ENCODE assay signal across 8 cellular contexts in the genomic region with DNA sequence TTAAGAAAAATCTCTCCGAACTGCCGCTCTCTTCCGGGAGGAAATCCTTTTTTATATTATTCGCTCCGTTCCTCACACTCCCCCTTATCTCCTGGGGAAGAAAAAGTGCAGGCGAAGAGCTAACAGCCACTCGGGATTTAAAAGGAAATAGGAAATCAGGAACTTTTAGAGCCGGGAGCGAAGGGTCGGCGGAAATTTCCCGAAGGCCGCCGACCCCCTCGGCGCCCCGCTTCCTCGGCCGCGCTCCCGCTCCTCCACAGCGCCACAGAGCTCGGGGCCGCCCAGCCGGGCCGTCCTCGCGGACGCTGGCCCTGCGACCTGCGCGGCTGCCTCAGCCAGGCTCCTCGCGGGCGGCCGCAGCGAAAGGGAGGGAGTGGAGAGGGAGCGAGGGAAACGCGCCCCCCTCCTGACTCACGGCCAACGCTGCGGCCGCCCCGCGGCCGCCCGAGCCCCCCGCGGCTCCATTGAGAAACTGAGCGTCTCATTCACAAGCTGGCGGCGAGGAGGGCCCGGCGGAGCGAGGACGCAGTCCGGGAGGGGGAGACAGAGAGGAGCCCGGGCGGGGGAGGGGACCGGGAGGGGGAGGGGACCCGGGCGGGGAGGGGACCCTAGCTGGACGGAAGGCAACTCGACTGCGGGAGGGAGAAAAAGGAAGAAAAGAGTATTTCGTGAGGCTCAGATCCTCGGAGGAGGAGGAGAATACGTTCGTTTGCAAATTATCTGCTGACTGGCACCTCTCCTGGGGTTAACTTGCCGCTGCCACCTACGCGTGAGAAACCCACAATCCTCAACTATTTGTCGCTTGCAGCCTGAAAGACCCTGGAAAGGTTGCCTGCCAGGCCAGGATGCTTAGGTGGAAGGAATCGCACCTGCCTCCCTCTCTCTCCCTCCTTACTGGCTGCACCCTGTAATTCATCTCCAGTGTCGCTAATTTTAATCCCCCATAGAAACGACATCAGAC. TPM values are rescaled to one million over a fixed set of nuclear protein-coding genes. Genes with fewer than 3 reads are reported as not detected.
DNase-seq lines count a peak whose midpoint lies in the region; ATAC-seq and TF ChIP-seq lines count a peak whose summit lies in the region.

A gene (minus strand): TSS at position 368 of the 961 bp plus-strand sequence. CDS start 539 bp downstream, outside the sequence.

- no peak for TF ChIP-seq CTCF in activated B cell treated with CpG ODN at 0.5 μM for 24 hours (IDR thresholded peaks at IDR 0.05)
- TF ChIP-seq CTCF in cardiac fibroblast (IDR thresholded peaks at IDR 0.05; ENCODE audit: low read depth, low read length), result peak; percentile 33
- peak; percentile 53 for TF ChIP-seq CTCF in smooth muscle cell (IDR thresholded peaks at IDR 0.05; ENCODE audit: borderline replicate concordance, insufficient read depth, poor library complexity, severe bottlenecking)

- H3K4me1 ChIP-seq in smooth muscle cell (ENCODE audit: low read depth), result peaks cover 11% of the 10 kb centered on the region

- intact Hi-C loops in activated B cell treated with CpG ODN at 0.5 μM for 24 hours (cut with micrococcal nuclease), result loop anchor here (1.0 to 2.0 kb wide), 4 partner anchors 46 to 128 kb away; a partner anchor contains a TSS

- H3K4me1 Mint-ChIP-seq in activated B cell treated with CpG ODN at 0.5 μM for 24 hours, result peaks cover 19% of the 10 kb centered on the region
- peaks cover 24 to 26% of the 10 kb centered on the region in 2 donors for H3K4me1 Mint-ChIP-seq in immature natural killer cell

- no peaks in the 10 kb centered on the region for H3K27me3 Mint-ChIP-seq in activated B cell treated with CpG ODN at 0.5 μM for 24 hours
- peaks cover 2 to 19% (median 7%) of the 10 kb centered on the region in 3 donors for H3K27me3 Mint-ChIP-seq in immature natural killer cell (ENCODE audit: low read depth in 3 of 3)

- POLR2A ChIA-PET in activated B cell treated with CpG ODN at 0.5 μM for 24 hours (lab: Charles Lee), result interaction anchor here (0.5 to 2.8 kb wide), 11 partner anchors 30 to 254 kb away, joined by 3 to 34 read pairs (median 10); a partner anchor contains a TSS

- H3K9ac ChIP-seq in smooth muscle cell (ENCODE audit: low read depth), result peak within 1 kb of the TSS; percentile 84

- H3K9me3 Mint-ChIP-seq in activated B cell treated with CpG ODN at 0.5 μM for 24 hours (no peaks in the 10 kb centered on the region), immature natural killer cell (no peaks in the 10 kb centered on the region)

- peak within 1 kb of the TSS; percentile 98 for H2AFZ ChIP-seq in smooth muscle cell (ENCODE audit: low read depth)

- peaks cover 41% of the 10 kb centered on the region for H3K79me2 ChIP-seq in smooth muscle cell (ENCODE audit: low read depth)

- 3% methylated on average over 44 of the region's 77 CpGs for WGBS in smooth muscle cell (ENCODE audit: low lambda C conversion rate)

- peaks cover 4% of the 10 kb centered on the region for H3F3A ChIP-seq in smooth muscle cell (ENCODE audit: low read depth)

- CTCF ChIA-PET in activated B cell treated with CpG ODN at 0.5 μM for 24 hours (lab: Charles Lee), result interaction anchor here (0.7 to 1.3 kb wide), 3 partner anchors 61 to 211 kb away, joined by 3 to 4 read pairs (median 4); a partner anchor contains a TSS

- H3K27me3 ChIP-seq in smooth muscle cell (ENCODE audit: low read depth), result no peaks in the 10 kb centered on the region

- H3K27ac Mint-ChIP-seq in activated B cell treated with CpG ODN at 0.5 μM for 24 hours, result peak within 1 kb of the TSS; percentile 82
- H3K27ac Mint-ChIP-seq in immature natural killer cell, result peak within 1 kb of the TSS; percentile 89 to 96 (median 93)

- peaks cover 27% of the 10 kb centered on the region for H4K20me1 ChIP-seq in smooth muscle cell (ENCODE audit: low read depth)

- H3K9me3 ChIP-seq in smooth muscle cell (replicated peaks; ENCODE audit: low read depth), result no peaks in the 10 kb centered on the region

- peak within 1 kb of the TSS; percentile 99 for H3K4me2 ChIP-seq in smooth muscle cell

- no peaks in the 10 kb centered on the region for H3K36me3 ChIP-seq in smooth muscle cell (ENCODE audit: low read depth)

- peak within 1 kb of the TSS; percentile 58 for H3K27ac ChIP-seq in smooth muscle cell (ENCODE audit: low read depth)

- H3K4me3 ChIP-seq in cardiac fibroblast (replicated peaks in 1 of 2; ENCODE audit: low read depth in 2 of 2, low read length in 2 of 2) (peak within 1 kb of the TSS; percentile 76 to 79), smooth muscle cell (peak within 1 kb of the TSS; percentile 99)

- peak; percentile 36 for TF ChIP-seq POLR2A in GM10847 (IDR thresholded peaks at IDR 0.05; ENCODE audit: extremely low read depth, insufficient read length)

- ATAC-seq in HG02798 (IDR thresholded peaks at IDR 0.05; ENCODE audit: poor library complexity, unreplicated experiment) (peak; percentile 68), activated B cell treated with CpG ODN at 0.5 μM for 24 hours (ENCODE audit: low read depth) (peak; percentile 87), HG03442 (IDR thresholded peaks at IDR 0.05; ENCODE audit: unreplicated experiment) (no peak)

- H3K4me3 Mint-ChIP-seq in activated B cell treated with CpG ODN at 0.5 μM for 24 hours (peak within 1 kb of the TSS; percentile 92), immature natural killer cell (peak within 1 kb of the TSS; percentile 94 to 96 (median 94))

- DNase-seq in NCI-H2227 (lab: John Stamatoyannopoulos, UW; ENCODE audit: unreplicated experiment) (peak; percentile 91), activated B cell treated with CpG ODN at 0.5 μM for 24 hours (peak; percentile 63), cardiac fibroblast (ENCODE audit: low read depth in 2 of 2) (peak; percentile 72 to 82), immature natural killer cell (peak; percentile 59 to 66 (median 63)), smooth muscle cell (lab: John Stamatoyannopoulos, UW; ENCODE audit: unreplicated experiment) (peak; percentile 73)

- H3K36me3 Mint-ChIP-seq in activated B cell treated with CpG ODN at 0.5 μM for 24 hours (ENCODE audit: low read depth), result peaks cover 3% of the 10 kb centered on the region
- peaks cover 0 to 2% (median 0%) of the 10 kb centered on the region in 3 donors for H3K36me3 Mint-ChIP-seq in immature natural killer cell

RNA-seq across cellular contexts. Expression of the gene that starts here (rescaled TPM):
- total RNA-seq in activated B cell treated with CpG ODN at 0.5 μM for 24 hours (18.2 and 19.2 TPM in 2 replicates), smooth muscle cell (20.3 and 24.2 TPM in 2 replicates)
- polyA plus RNA-seq in immature natural killer cell (10 to 100 TPM; 22.6 to 34.6 (median 31.2) TPM), smooth muscle cell (21.6 and 23.4 TPM in 2 replicates)
